Comparison of ENCODE assay signal across 32 cellular contexts in genomic region chr7:126398851-126399529, GRCh38.
"Had no signal": no experiment of that assay in that cellular context is flagged by ENCODE, and none has a peak within 500 bp of the region (broad histone marks: within the 10 kb centered on the region; RNA-seq: fewer than 3 reads in every experiment).

No MANE protein-coding gene starts in this region.

- H3K27ac ChIP-seq: ascending aorta, cardiac muscle cell, coronary artery, dorsolateral prefrontal cortex, gastroesophageal sphincter, ovary, prostate gland, sigmoid colon, tibial nerve had no signal

- H3K4me3 Mint-ChIP-seq: activated CD4-positive, alpha-beta memory T cell treated with anti-CD3 and anti-CD28 coated beads, Interleukin-2, amount 10 ng/mL, durations not matched to agents 7 days and 5 days; activated CD4-positive, alpha-beta T cell treated with anti-CD3 and anti-CD28 coated beads, Interleukin-2, amount 10 ng/mL, durations not matched to agents 7 days and 5 days; activated naive CD4-positive, alpha-beta T cell treated with anti-CD3 and anti-CD28 coated beads, Interleukin-2, amount 10 ng/mL, durations not matched to agents 7 days and 5 days; activated naive CD8-positive, alpha-beta T cell treated with anti-CD3 and anti-CD28 coated beads, Interleukin-2, amount 10 ng/mL, durations not matched to agents 7 days and 5 days; activated T-cell treated with anti-CD3 and anti-CD28 coated beads, Interleukin-2, amount 50 U/mL, for 24 hours; brain; naive B cell; WTC11 had no signal

- ATAC-seq: gastroesophageal sphincter, left lobe of liver, mucosa of descending colon, WTC11 had no signal

- H3K4me1 Mint-ChIP-seq: activated CD4-positive, alpha-beta memory T cell treated with anti-CD3 and anti-CD28 coated beads, Interleukin-2, amount 10 ng/mL, durations not matched to agents 7 days and 5 days; activated CD4-positive, alpha-beta T cell treated with anti-CD3 and anti-CD28 coated beads, Interleukin-2, amount 10 ng/mL, durations not matched to agents 7 days and 5 days; activated naive CD4-positive, alpha-beta T cell treated with anti-CD3 and anti-CD28 coated beads, Interleukin-2, amount 10 ng/mL, durations not matched to agents 7 days and 5 days; activated naive CD8-positive, alpha-beta T cell treated with anti-CD3 and anti-CD28 coated beads, Interleukin-2, amount 10 ng/mL, durations not matched to agents 7 days and 5 days; brain; naive B cell had no signal

- H3K36me3 ChIP-seq: ascending aorta, cardiac muscle cell, gastroesophageal sphincter, ovary, prostate gland, sigmoid colon, tibial nerve had no signal

- H3K4me1 ChIP-seq: ascending aorta, gastroesophageal sphincter, prostate gland, sigmoid colon, tibial nerve had no signal

- H3K4me3 ChIP-seq: ascending aorta, cardiac muscle cell, coronary artery, dorsolateral prefrontal cortex, gastroesophageal sphincter, lung, mucosa of descending colon, ovary, prostate gland, sigmoid colon, tibial nerve had no signal

- H3K27ac Mint-ChIP-seq: activated CD4-positive, alpha-beta memory T cell treated with anti-CD3 and anti-CD28 coated beads, Interleukin-2, amount 10 ng/mL, durations not matched to agents 7 days and 5 days; activated CD4-positive, alpha-beta T cell treated with anti-CD3 and anti-CD28 coated beads, Interleukin-2, amount 10 ng/mL, durations not matched to agents 7 days and 5 days; activated naive CD4-positive, alpha-beta T cell treated with anti-CD3 and anti-CD28 coated beads, Interleukin-2, amount 10 ng/mL, durations not matched to agents 7 days and 5 days; activated naive CD8-positive, alpha-beta T cell treated with anti-CD3 and anti-CD28 coated beads, Interleukin-2, amount 10 ng/mL, durations not matched to agents 7 days and 5 days; activated T-cell treated with anti-CD3 and anti-CD28 coated beads, Interleukin-2, amount 50 U/mL, for 24 hours; brain; naive B cell; WTC11 had no signal

- DNase-seq: activated CD4-positive, alpha-beta memory T cell treated with anti-CD3 and anti-CD28 coated beads, Interleukin-2, amount 10 ng/mL, durations not matched to agents 7 days and 5 days; activated CD4-positive, alpha-beta T cell treated with anti-CD3 and anti-CD28 coated beads for 1 hour; activated CD4-positive, alpha-beta T cell treated with anti-CD3 and anti-CD28 coated beads, Interleukin-2, amount 10 ng/mL, durations not matched to agents 7 days and 5 days; activated CD8-positive, alpha-beta memory T cell treated with anti-CD3 and anti-CD28 coated beads, Interleukin-2, amount 50 U/mL, for 48 hours; activated gamma-delta T cell; activated naive CD4-positive, alpha-beta T cell treated with anti-CD3 and anti-CD28 coated beads, Interleukin-2, amount 10 ng/mL, durations not matched to agents 7 days and 5 days; activated naive CD8-positive, alpha-beta T cell treated with anti-CD3 and anti-CD28 coated beads, Interleukin-2, amount 10 ng/mL, durations not matched to agents 7 days and 5 days; activated T-cell treated with anti-CD3 and anti-CD28 coated beads, Interleukin-2, amount 50 U/mL, for 24 hours; dorsolateral prefrontal cortex; effector memory CD4-positive, alpha-beta T cell; erythroblast; head of caudate nucleus; kidney glomerular epithelial cell; mucosa of descending colon; naive B cell; ovary; retina; sigmoid colon; stimulated activated CD4-positive, alpha-beta T cell treated with anti-CD3 and anti-CD28 coated beads, Interleukin-15, amount 100 ng/mL, for 24 hours; stimulated activated CD4-positive, alpha-beta T cell treated with anti-CD3 and anti-CD28 coated beads, Interleukin-2, amount 100 ng/mL, for 24 hours; stimulated activated naive CD4-positive, alpha-beta T cell treated with Interleukin-2 at 50 U/mL for 16 hours; T-helper 2 cell had no signal

- H3K9me3 ChIP-seq: ascending aorta, gastroesophageal sphincter, mucosa of descending colon, ovary, prostate gland, sigmoid colon, tibial nerve had no signal

- H3K9me3 Mint-ChIP-seq: activated CD4-positive, alpha-beta T cell treated with anti-CD3 and anti-CD28 coated beads, Interleukin-2, amount 10 ng/mL, durations not matched to agents 7 days and 5 days; activated naive CD8-positive, alpha-beta T cell treated with anti-CD3 and anti-CD28 coated beads, Interleukin-2, amount 10 ng/mL, durations not matched to agents 7 days and 5 days; brain; WTC11 had no signal

- H3K27me3 ChIP-seq: ascending aorta, cardiac muscle cell, dorsolateral prefrontal cortex, gastroesophageal sphincter, ovary, sigmoid colon, tibial nerve had no signal

- H3K36me3 Mint-ChIP-seq: activated naive CD4-positive, alpha-beta T cell treated with anti-CD3 and anti-CD28 coated beads, Interleukin-2, amount 10 ng/mL, durations not matched to agents 7 days and 5 days; activated naive CD8-positive, alpha-beta T cell treated with anti-CD3 and anti-CD28 coated beads, Interleukin-2, amount 10 ng/mL, durations not matched to agents 7 days and 5 days; brain; naive B cell; WTC11 had no signal
